In the genomic region with DNA sequence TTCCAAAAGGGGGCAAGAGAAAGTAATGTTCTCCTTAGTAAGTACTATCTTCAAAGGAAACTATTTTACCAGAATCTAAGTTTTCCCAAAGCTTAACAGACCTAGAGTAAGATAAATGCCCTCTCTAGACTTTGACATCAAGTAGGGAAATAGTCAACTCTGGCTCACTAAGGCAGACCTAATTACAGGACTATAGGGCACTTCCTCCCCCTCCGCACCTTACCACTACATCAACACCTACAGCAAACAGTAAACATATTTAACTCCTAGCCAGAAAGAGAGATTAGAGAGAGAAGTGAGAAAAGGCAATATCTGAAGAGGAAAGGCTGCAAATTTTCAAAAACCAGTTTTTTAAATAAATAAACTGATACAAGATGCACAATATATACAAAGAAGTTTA, we compare ENCODE assay signal across 25 cellular contexts.
"Had no signal": no experiment of that assay in that cellular context is flagged by ENCODE, and none has a peak within 500 bp of the region (broad histone marks: within the 10 kb centered on the region; RNA-seq: fewer than 3 reads in every experiment).

No MANE protein-coding gene starts in this region.

- H3K27ac ChIP-seq: brain microvascular endothelial cell, pancreas, prostate gland, skin epidermis, stomach, thyroid gland, upper lobe of left lung, vagina had no signal

- H3K9me3 ChIP-seq: pancreas, prostate gland, thyroid gland had no signal

- H3K27me3 Mint-ChIP-seq: activated naive CD8-positive, alpha-beta T cell treated with anti-CD3 and anti-CD28 coated beads, Interleukin-2, amount 10 ng/mL, durations not matched to agents 7 days and 5 days had no signal

- DNase-seq: activated CD4-positive, alpha-beta T cell treated with anti-CD3 and anti-CD28 coated beads, Interleukin-2, amount 50 U/mL, for 1 hour; activated CD4-positive, CD25-positive, alpha-beta regulatory T cell treated with anti-CD3 and anti-CD28 coated beads, Interleukin-2, amount 50 U/mL, for 72 hours; activated naive CD4-positive, alpha-beta T cell treated with Interleukin-2 at 50 U/mL for 16 hours; activated naive CD8-positive, alpha-beta T cell treated with anti-CD3 and anti-CD28 coated beads, Interleukin-2, amount 10 ng/mL, durations not matched to agents 7 days and 5 days; amniotic stem cell; brain microvascular endothelial cell; endodermal cell; foreskin fibroblast; head of caudate nucleus; hypothalamus; mesenchymal stem cell; pancreas; retina; stimulated activated CD4-positive, alpha-beta T cell treated with anti-CD3 and anti-CD28 coated beads, Interleukin-12 subunit alpha, Interleukin-12 subunit beta, amount 100 ng/mL, for 4 hours; stimulated activated CD4-positive, alpha-beta T cell treated with anti-CD3 and anti-CD28 coated beads, Interleukin-4, amount 100 ng/mL, for 1 hour; stomach; T-helper 2 cell; thyroid gland; upper lobe of left lung had no signal

- H3K4me1 ChIP-seq: pancreas, prostate gland, stomach, thyroid gland, upper lobe of left lung, vagina had no signal

- ATAC-seq: esophagus mucosa, pancreas, sciatic nerve had no signal

- H3K36me3 ChIP-seq: brain microvascular endothelial cell, prostate gland had no signal

- H3K27me3 ChIP-seq: brain microvascular endothelial cell, pancreas, stomach, thyroid gland, upper lobe of left lung, vagina had no signal

- H3K4me3 ChIP-seq: pancreas, prostate gland, skin epidermis, stomach, thyroid gland, upper lobe of left lung, vagina had no signal

- H3K27ac Mint-ChIP-seq: activated naive CD8-positive, alpha-beta T cell treated with anti-CD3 and anti-CD28 coated beads, Interleukin-2, amount 10 ng/mL, durations not matched to agents 7 days and 5 days; endodermal cell had no signal

- FAIRE-seq: astrocyte, pancreas had no signal

- H3K4me3 Mint-ChIP-seq: activated naive CD8-positive, alpha-beta T cell treated with anti-CD3 and anti-CD28 coated beads, Interleukin-2, amount 10 ng/mL, durations not matched to agents 7 days and 5 days; endodermal cell had no signal
